In the genomic region with DNA sequence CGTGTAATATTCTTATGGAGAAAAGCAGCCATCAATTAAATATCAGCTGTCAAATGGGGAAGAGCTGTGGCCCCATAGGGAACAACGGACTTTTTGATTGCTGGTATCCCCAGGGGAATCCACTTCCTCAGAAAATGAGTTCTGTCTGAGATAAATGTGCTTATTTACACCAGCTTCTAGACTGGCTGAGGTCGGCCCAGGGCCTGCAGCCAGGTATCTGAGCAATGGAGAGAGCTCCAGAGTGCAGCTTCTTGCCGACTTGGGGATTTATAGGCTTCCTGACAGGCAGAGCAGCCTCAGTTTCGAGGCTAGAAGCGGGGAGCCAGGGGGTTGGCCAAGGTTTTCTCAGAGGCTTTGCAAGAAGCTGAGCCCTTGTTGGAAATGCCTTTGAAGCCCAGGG, we compare ENCODE assay signal across 11 cellular contexts.
DNase-seq lines count a peak whose midpoint lies in the region; ATAC-seq and TF ChIP-seq lines count a peak whose summit lies in the region.
"Had no signal": no experiment of that assay in that cellular context is flagged by ENCODE, and none has a peak within 500 bp of the region (broad histone marks: within the 10 kb centered on the region; RNA-seq: fewer than 3 reads in every experiment).

No MANE protein-coding gene starts in this region.

- H3K4me3 ChIP-seq in astrocyte of the spinal cord (ENCODE audit: low read depth, low read length) (no peak overlapping the region), lower lobe of right lung (no peak overlapping the region), testis (no peak overlapping the region)

- no peaks in the 10 kb centered on the region for H3K9me3 Mint-ChIP-seq in activated T-cell treated with anti-CD3 and anti-CD28 coated beads, Interleukin-2, amount 50 U/mL, for 72 hours

- ATAC-seq in lower lobe of right lung, result no peak
- ATAC-seq in HG03565 (IDR thresholded peaks at IDR 0.05; ENCODE audit: unreplicated experiment), result no peak
- no peak for ATAC-seq in activated T-cell treated with anti-CD3 and anti-CD28 coated beads, Interleukin-2, amount 50 U/mL, for 72 hours (replicated peaks in 1 of 2)
- no peak for ATAC-seq in HG03135 (IDR thresholded peaks at IDR 0.05; ENCODE audit: unreplicated experiment)

- 43 to 49% methylated on average over 2 to 6 of the region's 6 CpGs for WGBS in testis, 2 donors

- H3K4me1 Mint-ChIP-seq in activated T-cell treated with anti-CD3 and anti-CD28 coated beads, Interleukin-2, amount 50 U/mL, for 72 hours (ENCODE audit: low read depth), result no peaks in the 10 kb centered on the region

- peaks cover 63% of the 10 kb centered on the region for H3K4me1 ChIP-seq in lower lobe of right lung
- peaks cover 55% of the 10 kb centered on the region for H3K4me1 ChIP-seq in testis

- H3K36me3 Mint-ChIP-seq in activated T-cell treated with anti-CD3 and anti-CD28 coated beads, Interleukin-2, amount 50 U/mL, for 72 hours (ENCODE audit: insufficient read depth in 2 of 2), result no peaks in the 10 kb centered on the region

- H3K27ac ChIP-seq in lower lobe of right lung (peak overlapping the region; percentile 77), testis (peak overlapping the region; percentile 51 to 89)

- intact Hi-C loops in lower lobe of right lung (cut with DNase I), result no loop called here
- intact Hi-C loops in testis (cut with DNase I; ENCODE audit: low total_unique reads), result loop anchor here (5.0 kb wide), 1 partner anchor 36 kb away; no protein-coding TSS in a partner anchor

- no peak overlapping the region for H3K4me3 Mint-ChIP-seq in activated T-cell treated with anti-CD3 and anti-CD28 coated beads, Interleukin-2, amount 50 U/mL, for 72 hours

- DNase-seq in DMS79 treated with DMSO at 0.1 percent for 48 hours (lab: John Stamatoyannopoulos, UW), result peak; percentile 21
- DNase-seq in DMS79 (lab: John Stamatoyannopoulos, UW), result no peak
- peak; percentile 54 for DNase-seq in astrocyte of the spinal cord (ENCODE audit: low read depth, low spot score)
- no peak for DNase-seq in lower lobe of right lung
- DNase-seq in testis, result no peak
- no peak for DNase-seq in activated T-cell treated with anti-CD3 and anti-CD28 coated beads, Interleukin-2, amount 50 U/mL, for 72 hours
- DNase-seq: ACHN, activated gamma-delta T cell treated with Interleukin-2 at 50 U/mL for 16 hours, NCI-H524 treated with DMSO at 0.1 percent for 48 hours had no signal

- peaks cover 29% of the 10 kb centered on the region for H3K27me3 Mint-ChIP-seq in activated T-cell treated with anti-CD3 and anti-CD28 coated beads, Interleukin-2, amount 50 U/mL, for 72 hours (ENCODE audit: low read depth)

- in situ Hi-C loops in astrocyte of the spinal cord (cut with HindIII; ENCODE audit: low sequenced_read_pairs), result no loop called here

- H3K27ac Mint-ChIP-seq in activated T-cell treated with anti-CD3 and anti-CD28 coated beads, Interleukin-2, amount 50 U/mL, for 72 hours, result no peak overlapping the region

- H3K27me3 ChIP-seq in lower lobe of right lung (ENCODE audit: low read depth), result no peaks in the 10 kb centered on the region
- H3K27me3 ChIP-seq in testis, result no peaks in the 10 kb centered on the region

- TF ChIP-seq CTCF in astrocyte of the spinal cord (IDR thresholded peaks at IDR 0.05; ENCODE audit: low read depth, low read length) (no peak), lower lobe of right lung (IDR thresholded peaks at IDR 0.05) (no peak), testis (IDR thresholded peaks at IDR 0.05) (no peak)

- no peaks in the 10 kb centered on the region for H3K9me3 ChIP-seq in lower lobe of right lung
- H3K9me3 ChIP-seq in testis, result no peaks in the 10 kb centered on the region

- H3K36me3 ChIP-seq in lower lobe of right lung, result no peaks in the 10 kb centered on the region
- no peaks in the 10 kb centered on the region for H3K36me3 ChIP-seq in testis (ENCODE audit: low read depth, missing control alignments)

- TF ChIP-seq POLR2A in testis (IDR thresholded peaks at IDR 0.05), result no peak

Comparison
In these comparisons a context has a peak if more than half of its experiments do, and no peak if none do; other contexts are left out.
1. DNase-seq: peak in DMS79 treated with DMSO at 0.1 percent for 48 hours (single experiment) and astrocyte of the spinal cord (single experiment); none in DMS79 (single experiment), lower lobe of right lung (single experiment), testis (single experiment) and activated T-cell treated with anti-CD3 and anti-CD28 coated beads, Interleukin-2, amount 50 U/mL, for 72 hours (0 of 2).